ENCODE assay signal across 9 cellular contexts in the genomic region with DNA sequence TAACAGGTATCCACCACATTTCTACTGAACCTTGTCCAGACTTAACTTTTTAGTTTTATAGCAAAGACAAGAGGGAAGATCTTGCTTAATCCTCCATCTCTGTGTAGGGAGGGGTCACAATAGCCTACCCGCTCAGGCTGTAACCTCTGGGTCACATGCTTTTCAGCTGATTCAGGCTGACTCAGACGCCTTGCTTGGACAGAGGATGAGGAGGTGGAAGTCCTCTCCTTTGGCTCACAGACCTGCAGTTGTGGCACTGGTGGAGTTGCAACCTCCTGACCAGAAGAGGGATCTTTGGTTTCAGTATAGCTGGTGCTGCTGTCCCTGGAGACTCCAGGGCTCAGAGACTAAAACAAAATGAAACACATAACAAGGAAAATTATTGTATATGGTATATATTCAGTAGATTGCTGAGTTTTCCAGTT. TPM values are rescaled to one million over a fixed set of nuclear protein-coding genes. Genes with fewer than 3 reads are reported as not detected.
DNase-seq lines count a peak whose midpoint lies in the region; ATAC-seq and TF ChIP-seq lines count a peak whose summit lies in the region.
"Had no signal": no experiment of that assay in that cellular context is flagged by ENCODE, and none has a peak within 500 bp of the region (broad histone marks: within the 10 kb centered on the region; RNA-seq: fewer than 3 reads in every experiment).

No MANE protein-coding gene starts in this region.

- H3K4me3 Mint-ChIP-seq in activated naive CD4-positive, alpha-beta T cell treated with anti-CD3 and anti-CD28 coated beads for 36 hours: no peak overlapping the region

- H3K4me1 ChIP-seq in uterus (peaks cover 0 to 4% of the 10 kb centered on the region in 2 donors), A673 (ENCODE audit: insufficient read depth, low read length, poor library complexity, severe bottlenecking) (no peaks in the 10 kb centered on the region)

- no peak for TF ChIP-seq POLR2A in uterus (IDR thresholded peaks at IDR 0.05)

- TF ChIP-seq CTCF in uterus (IDR thresholded peaks at IDR 0.05) (no peak), A673 (conservative IDR thresholded peaks at IDR 0.05; ENCODE audit: low read depth, low read length) (no peak), GM20000 (IDR thresholded peaks at IDR 0.05; ENCODE audit: extremely low read depth, missing control alignments) (no peak)

- H3K27me3 Mint-ChIP-seq in activated naive CD4-positive, alpha-beta T cell treated with anti-CD3 and anti-CD28 coated beads for 36 hours (ENCODE audit: low read depth): no peaks in the 10 kb centered on the region

- CTCF ChIA-PET in activated naive CD4-positive, alpha-beta T cell treated with anti-CD3 and anti-CD28 coated beads for 36 hours (lab: Charles Lee): interaction anchor here (0.7 to 3.7 kb wide), 8 partner anchors 13 to 909 kb away, joined by 3 to 45 read pairs (median 24); a partner anchor contains a TSS
- CTCF ChIA-PET in A673 (lab: Charles Lee): interaction anchor here (2.8 kb wide), 1 partner anchor 10 kb away, joined by 16 read pairs; no protein-coding TSS in a partner anchor

- no peaks in the 10 kb centered on the region for H3K9me3 Mint-ChIP-seq in activated naive CD4-positive, alpha-beta T cell treated with anti-CD3 and anti-CD28 coated beads, Interleukin-2, amount 50 U/mL, for 72 hours
- no peaks in the 10 kb centered on the region for H3K9me3 Mint-ChIP-seq in activated naive CD4-positive, alpha-beta T cell treated with anti-CD3 and anti-CD28 coated beads for 36 hours

- POLR2A ChIA-PET in A673 (lab: Charles Lee; ENCODE audit: low non-redundant PET): no interaction called here

- H3K4me1 Mint-ChIP-seq in activated naive CD4-positive, alpha-beta T cell treated with anti-CD3 and anti-CD28 coated beads for 36 hours (ENCODE audit: low read depth): no peaks in the 10 kb centered on the region

- peak overlapping the region; percentile 29 to 42 for H3K27ac Mint-ChIP-seq in activated naive CD4-positive, alpha-beta T cell treated with anti-CD3 and anti-CD28 coated beads, Interleukin-2, amount 50 U/mL, for 72 hours
- no peak overlapping the region for H3K27ac Mint-ChIP-seq in activated naive CD4-positive, alpha-beta T cell treated with anti-CD3 and anti-CD28 coated beads for 36 hours

- no TSS peak for BruUV-seq in A673 (replicated peaks; lab: Mats Ljungman, UMichigan)

- ATAC-seq in activated naive CD4-positive, alpha-beta T cell treated with anti-CD3 and anti-CD28 coated beads, Interleukin-2, amount 50 U/mL, for 72 hours: peak in 1 of 2 donors; percentile 88
- ATAC-seq in HG02623 (IDR thresholded peaks at IDR 0.05; ENCODE audit: unreplicated experiment): no peak

- H3K27me3 ChIP-seq in uterus: no peaks in the 10 kb centered on the region
- no peaks in the 10 kb centered on the region for H3K27me3 ChIP-seq in A673 (replicated peaks; ENCODE audit: insufficient read depth, low read depth, low read length, poor library complexity)

- H3K36me3 Mint-ChIP-seq in activated naive CD4-positive, alpha-beta T cell treated with anti-CD3 and anti-CD28 coated beads, Interleukin-2, amount 50 U/mL, for 72 hours: peaks cover 13 to 21% of the 10 kb centered on the region in 2 donors
- peaks cover 33% of the 10 kb centered on the region for H3K36me3 Mint-ChIP-seq in activated naive CD4-positive, alpha-beta T cell treated with anti-CD3 and anti-CD28 coated beads for 36 hours (ENCODE audit: low read depth)

- no peak overlapping the region for H3K4me3 ChIP-seq in uterus
- no peak overlapping the region for H3K4me3 ChIP-seq in A673 (ENCODE audit: low read depth, low read length, poor library complexity, severe bottlenecking)
- H3K4me3 ChIP-seq: SK-N-MC had no signal

- H3K36me3 ChIP-seq in uterus: no peaks in the 10 kb centered on the region
- peaks cover 94% of the 10 kb centered on the region for H3K36me3 ChIP-seq in A673 (ENCODE audit: insufficient read depth, low read length, poor library complexity, severe bottlenecking)

- DNase-seq in activated naive CD4-positive, alpha-beta T cell treated with anti-CD3 and anti-CD28 coated beads, Interleukin-2, amount 50 U/mL, for 72 hours (ENCODE audit: low spot score in 2 of 2): no peak
- DNase-seq in activated naive CD4-positive, alpha-beta T cell treated with anti-CD3 and anti-CD28 coated beads for 36 hours: no peak
- DNase-seq in dermis blood vessel endothelial cell (peak; percentile 93), medulla oblongata (ENCODE audit: extremely low spot score) (peak; percentile 79), uterus (peak; percentile 75 to 87), A673 (ENCODE audit: low spot score) (no peak), GM20000 (ENCODE audit: low spot score) (no peak)

- H3K9me3 ChIP-seq in uterus: no peaks in the 10 kb centered on the region
- no peaks in the 10 kb centered on the region for H3K9me3 ChIP-seq in A673 (ENCODE audit: low read depth, low read length, poor library complexity, severe bottlenecking)

- peak overlapping the region; percentile 64 to 71 for H3K27ac ChIP-seq in uterus
- H3K27ac ChIP-seq in A673 (ENCODE audit: low read depth, low read length, poor library complexity, severe bottlenecking): no peak overlapping the region
- H3K27ac ChIP-seq: SK-N-MC had no signal

- intact Hi-C loops in activated naive CD4-positive, alpha-beta T cell treated with anti-CD3 and anti-CD28 coated beads for 36 hours (cut with micrococcal nuclease): no loop called here
- intact Hi-C loops in uterus (cut with DNase I; ENCODE audit: low total_unique reads) (no loop called here), A673 (cut with micrococcal nuclease; ENCODE audit: unreplicated experiment) (no loop called here)

RNA-seq across cellular contexts. Expression of a gene that starts 16.2 kb away (rescaled TPM):
- total RNA-seq in activated naive CD4-positive, alpha-beta T cell treated with anti-CD3 and anti-CD28 coated beads, Interleukin-2, amount 50 U/mL, for 72 hours: 100 to 1,000 TPM; 187 to 191 TPM
- 100 to 1,000 TPM; 152 to 156 TPM for total RNA-seq in activated naive CD4-positive, alpha-beta T cell treated with anti-CD3 and anti-CD28 coated beads for 36 hours
- total RNA-seq in dermis blood vessel endothelial cell: 65.2 and 76.2 TPM in 2 replicates
- total RNA-seq in uterus: 100 to 1,000 TPM in 2 of 4 donors, 10 to 100 TPM in 2; 52.3 to 194 (median 77.1) TPM
- total RNA-seq in A673 (2021): 325 and 339 TPM in 2 replicates

RNA-seq across cellular contexts. Expression of a gene that starts 16.6 kb away (rescaled TPM):
- 10 to 100 TPM; 36.5 to 49.1 TPM for total RNA-seq in activated naive CD4-positive, alpha-beta T cell treated with anti-CD3 and anti-CD28 coated beads, Interleukin-2, amount 50 U/mL, for 72 hours
- 10 to 100 TPM; 39.8 to 44.2 TPM for total RNA-seq in activated naive CD4-positive, alpha-beta T cell treated with anti-CD3 and anti-CD28 coated beads for 36 hours
- total RNA-seq in dermis blood vessel endothelial cell: 43.0 and 52.2 TPM in 2 replicates
- 10 to 100 TPM; 12.3 to 41.6 (median 26.7) TPM for total RNA-seq in uterus
- 50.3 and 54.5 TPM in 2 replicates for total RNA-seq in A673 (2021)

RNA-seq across cellular contexts. Expression of a gene that starts 21.4 kb away (rescaled TPM):
- 1 to 10 TPM; 1.1 to 1.4 TPM for total RNA-seq in activated naive CD4-positive, alpha-beta T cell treated with anti-CD3 and anti-CD28 coated beads, Interleukin-2, amount 50 U/mL, for 72 hours
- total RNA-seq in activated naive CD4-positive, alpha-beta T cell treated with anti-CD3 and anti-CD28 coated beads for 36 hours: 1 to 10 TPM; 1.3 to 1.4 TPM
- total RNA-seq in dermis blood vessel endothelial cell (7.5 and 16.3 TPM in 2 replicates), uterus (10 to 100 TPM in 3 of 4 donors, 1 to 10 TPM in 1; 6.5 to 18.0 (median 13.8) TPM), A673 (2021) (44.8 and 47.0 TPM in 2 replicates)

RNA-seq across cellular contexts. Expression of a gene that starts 26.1 kb away (rescaled TPM):
- not detected for total RNA-seq in activated naive CD4-positive, alpha-beta T cell treated with anti-CD3 and anti-CD28 coated beads, Interleukin-2, amount 50 U/mL, for 72 hours
- not detected for total RNA-seq in activated naive CD4-positive, alpha-beta T cell treated with anti-CD3 and anti-CD28 coated beads for 36 hours
- total RNA-seq in dermis blood vessel endothelial cell: not detected in 2 replicates
- total RNA-seq in uterus: not detected
- not detected in 2 replicates for total RNA-seq in A673 (2021)

RNA-seq across cellular contexts. Expression of a gene that starts 36.7 kb away (rescaled TPM):
- total RNA-seq in activated naive CD4-positive, alpha-beta T cell treated with anti-CD3 and anti-CD28 coated beads, Interleukin-2, amount 50 U/mL, for 72 hours: not detected
- not detected for total RNA-seq in activated naive CD4-positive, alpha-beta T cell treated with anti-CD3 and anti-CD28 coated beads for 36 hours
- total RNA-seq in dermis blood vessel endothelial cell (not detected in 2 replicates), uterus (not detected), A673 (2021) (not detected in 2 replicates)

Comparison
In these comparisons a context has a peak if more than half of its experiments do, and no peak if none do; other contexts are left out.
1. DNase-seq: peak in dermis blood vessel endothelial cell (single experiment), medulla oblongata (single experiment) and uterus (2 of 2); none in activated naive CD4-positive, alpha-beta T cell treated with anti-CD3 and anti-CD28 coated beads, Interleukin-2, amount 50 U/mL, for 72 hours (0 of 2), activated naive CD4-positive, alpha-beta T cell treated with anti-CD3 and anti-CD28 coated beads for 36 hours (single experiment), A673 (single experiment) and GM20000 (single experiment).